In the genomic region with DNA sequence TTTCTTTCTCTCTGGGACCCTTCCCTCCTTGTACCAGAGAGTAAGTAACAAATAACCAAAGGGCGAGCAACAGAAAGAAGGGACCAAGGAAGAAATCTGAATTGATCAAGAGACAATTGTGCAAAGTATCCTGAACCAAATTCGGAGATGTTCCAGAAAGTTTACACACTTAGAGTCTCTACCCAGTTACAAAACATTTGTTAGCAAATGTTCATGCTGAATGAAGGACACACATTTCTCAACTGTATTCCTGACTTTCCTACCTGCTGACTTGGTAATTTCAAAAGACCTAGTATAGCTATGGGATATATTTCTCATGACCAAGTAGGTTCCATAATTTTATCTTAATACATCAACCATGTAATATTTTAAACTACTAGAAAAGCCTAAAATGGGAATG, we compare ENCODE assay signal across 24 cellular contexts. TPM values are rescaled to one million over a fixed set of nuclear protein-coding genes. Genes with fewer than 3 reads are reported as not detected.
"Had no signal": no experiment of that assay in that cellular context is flagged by ENCODE, and none has a peak within 500 bp of the region (broad histone marks: within the 10 kb centered on the region; RNA-seq: fewer than 3 reads in every experiment).

No MANE protein-coding gene starts in this region.

- H3K27ac ChIP-seq: KMS-11 had no signal

- DNase-seq: Kasumi-1, MM.1S, NCI-H1092 treated with DMSO at 0.1 percent for 48 hours, NCI-H1436, NCI-H187, NCI-H2029, NCI-H2081 treated with DMSO at 0.1 percent for 48 hours, NCI-H2171, NCI-H226, NCI-H446, NCI-H510A, NCI-H524 treated with DMSO at 0.1 percent for 48 hours, NCI-H69, NCI-H774, RPMI8226, SHP77 had no signal

- ATAC-seq: K562, SK-N-SH treated with all-trans-retinoic acid at 6 μM for 48 hours had no signal

- H3K4me3 ChIP-seq: K562 had no signal

- H3K9ac ChIP-seq: KMS-11 had no signal

- FAIRE-seq: K562, RCC 7860 had no signal

- H3K4me2 ChIP-seq: KMS-11 had no signal

RNA-seq across cellular contexts. Expression of gene LYZL1, which starts 37.4 kb away (rescaled TPM):
- total RNA-seq: HT1080, K562, M059J, SK-MEL-5 had no signal
- polyA plus RNA-seq: IgD-negative memory B cell, K562 had no signal
